In genomic region chr17:1629647-1630310, GRCh38 we compare ENCODE assay signal across 8 cellular contexts. TPM values are rescaled to one million over a fixed set of nuclear protein-coding genes. Genes with fewer than 3 reads are reported as not detected.
A peak's percentile ranks its signal among the peaks of the same experiment; 100 is the strongest.
DNase-seq lines count a peak whose midpoint lies in the region; ATAC-seq, FAIRE-seq and TF ChIP-seq lines count a peak whose summit lies in the region.

No MANE protein-coding gene starts in this region.

- no peak overlapping the region for H3K27ac Mint-ChIP-seq in activated naive CD4-positive, alpha-beta T cell treated with anti-CD3 and anti-CD28 coated beads for 36 hours

- H3K4me3 Mint-ChIP-seq in activated naive CD4-positive, alpha-beta T cell treated with anti-CD3 and anti-CD28 coated beads for 36 hours, result peak overlapping the region; percentile 61

- CTCF ChIA-PET in A549 (lab: Yijun Ruan, JAX), result interaction anchor here (0.5 to 14.7 kb wide), 55 partner anchors 10 to 881 kb away, joined by 3 to 497 read pairs (median 4); partner anchors contain the start of genes CRK, INPP5K, MYO1C and PITPNA
- CTCF ChIA-PET in activated naive CD4-positive, alpha-beta T cell treated with anti-CD3 and anti-CD28 coated beads for 36 hours (lab: Charles Lee), result interaction anchor here (0.6 to 3.1 kb wide), 22 partner anchors 8 to 351 kb away, joined by 3 to 50 read pairs (median 4); partner anchors contain the start of genes INPP5K, RILP and SCARF1

- 8% methylated on average over 18 of the region's 38 CpGs for WGBS in A549 (ENCODE audit: missing lambda C conversion rate)
- WGBS in GM23248 (ENCODE audit: low coverage in 1 of 2, low lambda C conversion rate in 2 of 2, missing lambda C conversion rate in 2 of 2), 2 experiments, result 9 to 10% methylated on average over 36 to 38 of the region's 38 CpGs
- 5 to 18% (median 9%) methylated on average over 18 to 38 of the region's 38 CpGs for WGBS in heart left ventricle, 4 donors

- no peaks in the 10 kb centered on the region for H3K9me2 ChIP-seq in GM23248 (ENCODE audit: insufficient read depth)

- DNase-seq in A549 (ENCODE audit: low read depth in 1 of 2, low spot score in 1 of 2), result peak; percentile 73 to 76
- peak; percentile 64 for DNase-seq in GM23248
- no peak for DNase-seq in RWPE2 (ENCODE audit: low spot score)
- peak; percentile 88 for DNase-seq in activated naive CD4-positive, alpha-beta T cell treated with anti-CD3 and anti-CD28 coated beads for 36 hours
- DNase-seq in heart left ventricle, result peak in 4 of 5 donors; percentile 62 to 89 (median 70)
- DNase-seq in retinal pigment epithelial cell (ENCODE audit: low read depth), result no peak
- DNase-seq in cortex of kidney (lab: John Stamatoyannopoulos, UW), result no peak

- TF ChIP-seq RAD21 in A549 (conservative IDR thresholded peaks at IDR 0.05 in 1 of 2, IDR thresholded peaks at IDR 0.05 in 1 of 2), result peak; percentile 93

- H3K4me1 Mint-ChIP-seq in activated naive CD4-positive, alpha-beta T cell treated with anti-CD3 and anti-CD28 coated beads for 36 hours (ENCODE audit: low read depth), result peaks cover 18% of the 10 kb centered on the region

- H3K4me2 ChIP-seq in A549, result peak overlapping the region; percentile 95
- H3K4me2 ChIP-seq in GM23248 (ENCODE audit: unreplicated experiment), result peak overlapping the region; percentile 96

- TF ChIP-seq EP300 in A549 (IDR thresholded peaks at IDR 0.05), result no peak

- H3K9me3 ChIP-seq in A549 (no peaks in the 10 kb centered on the region), GM23248 (ENCODE audit: low read depth) (no peaks in the 10 kb centered on the region), RWPE2 (ENCODE audit: severe bottlenecking) (no peaks in the 10 kb centered on the region), heart left ventricle (no peaks in the 10 kb centered on the region)

- no peaks in the 10 kb centered on the region for H4K20me1 ChIP-seq in GM23248 (ENCODE audit: insufficient read depth)

- peak; percentile 31 to 49 for ATAC-seq in A549
- ATAC-seq in RWPE2 (ENCODE audit: low read depth), result peak; percentile 20; the same call in 2 of the 3 replicates
- ATAC-seq in heart left ventricle, result peak; percentile 11 to 38 (median 28)
- no peak for ATAC-seq in GM18519 (IDR thresholded peaks at IDR 0.05; ENCODE audit: low FRiP score, unreplicated experiment)

- no peak for TF ChIP-seq POLR2A in A549 (IDR thresholded peaks at IDR 0.05; ENCODE audit: low read length)
- TF ChIP-seq POLR2A in heart left ventricle (IDR thresholded peaks at IDR 0.05), result no peak

- H3K9ac ChIP-seq in GM23248, result peak overlapping the region; percentile 93

- intact Hi-C loops in activated naive CD4-positive, alpha-beta T cell treated with anti-CD3 and anti-CD28 coated beads for 36 hours (cut with micrococcal nuclease), result loop anchor here (1.0 to 5.0 kb wide), 5 partner anchors 55 to 362 kb away; partner anchors contain the start of gene TRARG1
- intact Hi-C loops in heart left ventricle (cut with DNase I), result loop anchor here in 9 of 10 donors (1.0 to 10.0 kb wide), 10 partner anchors 13 to 362 kb away; partner anchors contain the start of genes BHLHA9 (in 1 of the 9), SCARF1 (in 1 of the 9) and TRARG1 (in 1 of the 9)

- in situ Hi-C loops in GM23248 (cut with MboI), result no loop called here

- H2AFZ ChIP-seq in GM23248, result peak overlapping the region; percentile 80

- peaks cover 15% of the 10 kb centered on the region for H3K27me3 Mint-ChIP-seq in activated naive CD4-positive, alpha-beta T cell treated with anti-CD3 and anti-CD28 coated beads for 36 hours (ENCODE audit: low read depth)

- no peaks in the 10 kb centered on the region for H3K79me2 ChIP-seq in GM23248 (ENCODE audit: insufficient read depth)

- no peak for FAIRE-seq in A549 (lab: Jason Lieb, UNC)

- no peaks in the 10 kb centered on the region for H3K9me3 Mint-ChIP-seq in activated naive CD4-positive, alpha-beta T cell treated with anti-CD3 and anti-CD28 coated beads for 36 hours

- POLR2A ChIA-PET in A549 (lab: Yijun Ruan, JAX), result interaction anchor here (0.5 to 3.4 kb wide), 12 partner anchors 12 to 174 kb away, joined by 3 to 49 read pairs (median 7); partner anchors contain the start of genes CRK, INPP5K and PITPNA

- no peaks in the 10 kb centered on the region for H3F3A ChIP-seq in GM23248 (ENCODE audit: insufficient read depth)

- peak; percentile 78 for TF ChIP-seq CTCF in A549 (IDR thresholded peaks at IDR 0.05)
- TF ChIP-seq CTCF in RWPE2 (IDR thresholded peaks at IDR 0.05; ENCODE audit: poor library complexity, severe bottlenecking), result peak; percentile 76
- peak; percentile 36 to 65 (median 54) for TF ChIP-seq CTCF in heart left ventricle (IDR thresholded peaks at IDR 0.05)
- TF ChIP-seq CTCF in retinal pigment epithelial cell (conservative IDR thresholded peaks at IDR 0.05; ENCODE audit: low read depth, low read length), result peak; percentile 69

- H3K4me3 ChIP-seq in A549 (peak overlapping the region; percentile 71), GM23248 (peak overlapping the region; percentile 79), RWPE2 (ENCODE audit: severe bottlenecking) (peak overlapping the region; percentile 56), heart left ventricle (peak overlapping the region; percentile 32 to 96 (median 80)), retinal pigment epithelial cell (ENCODE audit: low read length) (peak overlapping the region; percentile 72)

- H3K36me3 ChIP-seq in GM23248 (ENCODE audit: low read depth), result no peaks in the 10 kb centered on the region
- peaks cover 9% of the 10 kb centered on the region; the same call in 1 of the 2 replicates for H3K36me3 ChIP-seq in RWPE2 (ENCODE audit: low read depth)
- H3K36me3 ChIP-seq in heart left ventricle, result peaks cover 0 to 8% (median 3%) of the 10 kb centered on the region in 9 donors

- H3K27me3 ChIP-seq in GM23248 (replicated peaks; ENCODE audit: insufficient read depth), result no peaks in the 10 kb centered on the region
- H3K27me3 ChIP-seq in RWPE2 (ENCODE audit: insufficient read depth, poor library complexity, severe bottlenecking), result no peaks in the 10 kb centered on the region
- no peaks in the 10 kb centered on the region for H3K27me3 ChIP-seq in heart left ventricle

- H3K27ac ChIP-seq in A549, result peak overlapping the region; percentile 80 to 88
- no peak overlapping the region for H3K27ac ChIP-seq in GM23248
- peak overlapping the region; percentile 67 for H3K27ac ChIP-seq in RWPE2 (ENCODE audit: poor library complexity, severe bottlenecking)
- H3K27ac ChIP-seq in heart left ventricle, result peak overlapping the region; percentile 80 to 97 (median 92)

- H3K4me1 ChIP-seq in A549 (0 out of 3 replicates have a peak, but pooled peaks cover 4% of the 10 kb centered on the region), GM23248 (ENCODE audit: insufficient read depth) (no peaks in the 10 kb centered on the region), RWPE2 (ENCODE audit: insufficient read depth, poor library complexity, severe bottlenecking) (no peaks in the 10 kb centered on the region), heart left ventricle (peaks cover 0 to 52% (median 14%) of the 10 kb centered on the region in 12 donors)

- no peaks in the 10 kb centered on the region for H3K36me3 Mint-ChIP-seq in activated naive CD4-positive, alpha-beta T cell treated with anti-CD3 and anti-CD28 coated beads for 36 hours (ENCODE audit: low read depth)

RNA-seq across cellular contexts. Expression of gene SLC43A2, which starts 1.1 kb away (rescaled TPM):
- polyA plus RNA-seq in A549 (2011; rRNA removed), result 6.0 and 7.0 TPM in 2 replicates
- polyA plus RNA-seq in A549 (2012; cell fraction: cytosol; rRNA removed), result 7.6 and 11.8 TPM in 2 replicates
- polyA plus RNA-seq in A549 (2012; cell fraction: nucleus; rRNA removed), result 16.4 and 24.1 TPM in 2 replicates
- polyA plus RNA-seq in A549 (2017; fragmentation: RNase III; extraction: RNeasy Plus Mini Kit Qiagen cat#74134 plus additional on column Dnase treatment), result 3.5 to 6.0 TPM (median 5.3 TPM) in 3 replicates
- 15.3 and 15.9 TPM in 2 replicates for polyA minus RNA-seq in A549 (2011; rRNA and poly(A)+ RNA removed)
- total RNA-seq in GM23248 (2014; rRNA removed; shearing (Covaris generic)), result 8.6 and 9.1 TPM in 2 replicates
- polyA plus RNA-seq in GM23248 (2016; fragmentation: Nextera tagmentation; extraction: Ambion mirVana), result 6.0 and 6.6 TPM in 2 replicates
- total RNA-seq in activated naive CD4-positive, alpha-beta T cell treated with anti-CD3 and anti-CD28 coated beads for 36 hours, result under 1 TPM; 0.12 to 0.14 TPM
- 10 to 100 TPM in 3 of 9 donors, 1 to 10 TPM in 6; 4.1 to 29.1 (median 7.1) TPM for total RNA-seq in heart left ventricle
- 1 to 10 TPM; 1.4 to 6.8 TPM for polyA plus RNA-seq in heart left ventricle

RNA-seq across cellular contexts. Expression of gene SCARF1, which starts 15.8 kb away (rescaled TPM):
- polyA plus RNA-seq in A549 (2011; rRNA removed) (0.09 TPM in 2 replicates), A549 (2017; fragmentation: RNase III; extraction: RNeasy Plus Mini Kit Qiagen cat#74134 plus additional on column Dnase treatment) (0.21 to 0.30 TPM (median 0.30 TPM) in 3 replicates), GM23248 (2016; fragmentation: Nextera tagmentation; extraction: Ambion mirVana) (0.14 TPM in 1 of 2 replicates, not detected in the other), heart left ventricle (1 to 10 TPM; 9.0 to 9.1 TPM)
- polyA plus RNA-seq in A549 (2012; cell fraction: cytosol; rRNA removed), result 0.11 and 0.14 TPM in 2 replicates
- polyA plus RNA-seq in A549 (2012; cell fraction: nucleus; rRNA removed), result 0.49 and 0.92 TPM in 2 replicates
- 0.15 TPM in 1 of 2 replicates, not detected in the other for polyA minus RNA-seq in A549 (2011; rRNA and poly(A)+ RNA removed)
- 0.25 TPM in 1 of 2 replicates, not detected in the other for total RNA-seq in GM23248 (2014; rRNA removed; shearing (Covaris generic))
- under 1 TPM; 0.43 to 0.57 TPM for total RNA-seq in activated naive CD4-positive, alpha-beta T cell treated with anti-CD3 and anti-CD28 coated beads for 36 hours
- 10 to 100 TPM in 7 of 9 donors, 1 to 10 TPM in 2; 7.4 to 25.9 (median 12.9) TPM for total RNA-seq in heart left ventricle

RNA-seq across cellular contexts. Expression of gene RILP, which starts 19.9 kb away (rescaled TPM):
- polyA plus RNA-seq in A549 (2011; rRNA removed) (6.4 and 8.2 TPM in 2 replicates), A549 (2017; fragmentation: RNase III; extraction: RNeasy Plus Mini Kit Qiagen cat#74134 plus additional on column Dnase treatment) (6.5 to 6.8 TPM (median 6.6 TPM) in 3 replicates), GM23248 (2016; fragmentation: Nextera tagmentation; extraction: Ambion mirVana) (4.4 and 6.5 TPM in 2 replicates), heart left ventricle (100 to 1,000 TPM in 1 of 2 donors, 10 to 100 TPM in 1; 37.6 to 124 TPM)
- 11.6 and 13.2 TPM in 2 replicates for polyA plus RNA-seq in A549 (2012; cell fraction: cytosol; rRNA removed)
- 8.9 and 11.0 TPM in 2 replicates for polyA plus RNA-seq in A549 (2012; cell fraction: nucleus; rRNA removed)
- 3.8 and 4.1 TPM in 2 replicates for polyA minus RNA-seq in A549 (2011; rRNA and poly(A)+ RNA removed)
- 6.4 and 27.6 TPM in 2 replicates for total RNA-seq in GM23248 (2014; rRNA removed; shearing (Covaris generic))
- total RNA-seq in activated naive CD4-positive, alpha-beta T cell treated with anti-CD3 and anti-CD28 coated beads for 36 hours, result 1 to 10 TPM; 1.0 to 1.1 TPM
- total RNA-seq in heart left ventricle, result 100 to 1,000 TPM in 2 of 9 donors, 10 to 100 TPM in 7; 41.9 to 130 (median 60.1) TPM

RNA-seq across cellular contexts. Expression of gene PRPF8, which starts 54.9 kb away (rescaled TPM):
- polyA plus RNA-seq in A549 (2011; rRNA removed), result 263 and 374 TPM in 2 replicates
- 225 and 261 TPM in 2 replicates for polyA plus RNA-seq in A549 (2012; cell fraction: cytosol; rRNA removed)
- 743 and 891 TPM in 2 replicates for polyA plus RNA-seq in A549 (2012; cell fraction: nucleus; rRNA removed)
- polyA plus RNA-seq in A549 (2017; fragmentation: RNase III; extraction: RNeasy Plus Mini Kit Qiagen cat#74134 plus additional on column Dnase treatment), result 228 to 250 TPM (median 234 TPM) in 3 replicates
- 1,065 and 1,094 TPM in 2 replicates for polyA minus RNA-seq in A549 (2011; rRNA and poly(A)+ RNA removed)
- total RNA-seq in GM23248 (2014; rRNA removed; shearing (Covaris generic)), result 72.2 and 76.9 TPM in 2 replicates
- polyA plus RNA-seq in GM23248 (2016; fragmentation: Nextera tagmentation; extraction: Ambion mirVana), result 90.3 and 93.8 TPM in 2 replicates
- total RNA-seq in activated naive CD4-positive, alpha-beta T cell treated with anti-CD3 and anti-CD28 coated beads for 36 hours, result 100 to 1,000 TPM; 458 to 479 TPM
- total RNA-seq in heart left ventricle, result 100 to 1,000 TPM; 119 to 195 (median 174) TPM
- polyA plus RNA-seq in heart left ventricle, result 10 to 100 TPM; 70.1 to 98.1 TPM

Comparison
In these comparisons a context has a peak if more than half of its experiments do, and no peak if none do; other contexts are left out.
1. DNase-seq: peak in A549 (2 of 2), GM23248 (single experiment), activated naive CD4-positive, alpha-beta T cell treated with anti-CD3 and anti-CD28 coated beads for 36 hours (single experiment) and heart left ventricle (4 of 5); none in RWPE2 (single experiment), retinal pigment epithelial cell (single experiment) and cortex of kidney (single experiment).
2. Peak in every context shown above with its lines, with median percentiles within 50 percentile points of each other: H3K4me3 ChIP-seq and CTCF ChIP-seq.